In genomic region chr9:37079370-37080164, GRCh38 we compare ENCODE assay signal across 1 cellular context.
TF ChIP-seq lines count a peak whose summit lies in the region.

No MANE protein-coding gene starts in this region.

TF ChIP-seq in HepG2, 621 proteins besides CTCF, POLR2A, EP300 and RAD21 (continued from another document and continues in another):
- TF ChIP-seq ZNF646 (CRISPR knock-in tag; IDR thresholded peaks at IDR 0.05) (0 out of 2 replicates have a peak, but pooled peaks have one; percentile 64), RBM39 (IDR thresholded peaks at IDR 0.05; ENCODE audit: low read depth, low read length, poor library complexity, severe bottlenecking) (peak; percentile 40), SUZ12 (IDR thresholded peaks at IDR 0.05; ENCODE audit: low read depth, low read length) (peak; percentile 51), ZNF331 (CRISPR knock-in tag; IDR thresholded peaks at IDR 0.05) (peak; percentile 97), ZNF484 (CRISPR knock-in tag; IDR thresholded peaks at IDR 0.05; ENCODE audit: borderline replicate concordance, low read depth) (peak; percentile 98), ZNF605 (CRISPR knock-in tag; IDR thresholded peaks at IDR 0.05) (peak; percentile 100), ZFX (CRISPR knock-in tag; IDR thresholded peaks at IDR 0.05; ENCODE audit: low read depth) (peak; percentile 88), PCBP1 (IDR thresholded peaks at IDR 0.05; ENCODE audit: borderline replicate concordance, low read depth, low read length) (no peak), ZNF747 (CRISPR knock-in tag; IDR thresholded peaks at IDR 0.05; ENCODE audit: borderline replicate concordance) (peak; percentile 98; the same call in 1 of the 2 replicates), ZZZ3 (CRISPR knock-in tag; IDR thresholded peaks at IDR 0.05; ENCODE audit: borderline replicate concordance) (peak; percentile 59; the same call in 1 of the 2 replicates), TBL1XR1 (IDR thresholded peaks at IDR 0.05; ENCODE audit: borderline replicate concordance, low read length, partially characterized antibody) (no peak), MIER3 (CRISPR knock-in tag; IDR thresholded peaks at IDR 0.05; ENCODE audit: borderline replicate concordance) (peak; percentile 73; the same call in 1 of the 2 replicates), ZNF382 (CRISPR knock-in tag; IDR thresholded peaks at IDR 0.05; ENCODE audit: borderline replicate concordance) (no peak), ZFP1 (CRISPR knock-in tag; IDR thresholded peaks at IDR 0.05) (no peak; the same call in none of the 2 replicates), DPF2 (CRISPR knock-in tag; IDR thresholded peaks at IDR 0.05; ENCODE audit: borderline replicate concordance, low read depth) (no peak), NBN (conservative IDR thresholded peaks at IDR 0.05) (no peak), ZNF33A (CRISPR knock-in tag; IDR thresholded peaks at IDR 0.05; ENCODE audit: borderline replicate concordance) (no peak), ZNF703 (CRISPR knock-in tag; IDR thresholded peaks at IDR 0.05; ENCODE audit: borderline replicate concordance) (peak; percentile 92), SOX5 (CRISPR knock-in tag; IDR thresholded peaks at IDR 0.05; ENCODE audit: borderline replicate concordance) (peak; percentile 72), ZNF34 (CRISPR knock-in tag; IDR thresholded peaks at IDR 0.05; ENCODE audit: borderline replicate concordance) (no peak), ZNF7 (CRISPR knock-in tag; IDR thresholded peaks at IDR 0.05) (peak; percentile 45; the same call in 1 of the 2 replicates), MYNN (CRISPR knock-in tag; IDR thresholded peaks at IDR 0.05; ENCODE audit: low read depth) (peak; percentile 96), STAT5B (CRISPR knock-in tag; IDR thresholded peaks at IDR 0.05) (peak; percentile 94), NCOA1 (CRISPR knock-in tag; IDR thresholded peaks at IDR 0.05) (no peak), HOXA3 (CRISPR knock-in tag; IDR thresholded peaks at IDR 0.05) (peak; percentile 93), ZNF430 (CRISPR knock-in tag; IDR thresholded peaks at IDR 0.05) (peak; percentile 98), CCAR2 (optimal IDR thresholded peaks at IDR 0.05; ENCODE audit: low read depth, low read length) (no peak), ZNF704 (CRISPR knock-in tag; IDR thresholded peaks at IDR 0.05; ENCODE audit: borderline replicate concordance) (peak; percentile 98), HMGXB3 (CRISPR knock-in tag; IDR thresholded peaks at IDR 0.05; ENCODE audit: borderline replicate concordance) (peak; percentile 94), ZSCAN29 (CRISPR knock-in tag; conservative IDR thresholded peaks at IDR 0.05) (0 out of 2 replicates have a peak, but pooled peaks have one; percentile 50), GATAD1 (CRISPR knock-in tag; IDR thresholded peaks at IDR 0.05) (peak; percentile 67), ZC3H4 (CRISPR knock-in tag; IDR thresholded peaks at IDR 0.05; ENCODE audit: borderline replicate concordance) (no peak; the same call in 1 of the 2 replicates), FOXO1 (CRISPR knock-in tag; IDR thresholded peaks at IDR 0.05) (peak; percentile 82), ARNT2 (CRISPR knock-in tag; IDR thresholded peaks at IDR 0.05; ENCODE audit: low read depth) (peak; percentile 100), ZNF572 (CRISPR knock-in tag; IDR thresholded peaks at IDR 0.05) (no peak), SNAPC4 (CRISPR knock-in tag; IDR thresholded peaks at IDR 0.05) (peak; percentile 96), CC2D1A (CRISPR knock-in tag; IDR thresholded peaks at IDR 0.05) (peak; percentile 97; the same call in 1 of the 2 replicates), ATF6 (CRISPR knock-in tag; conservative IDR thresholded peaks at IDR 0.05) (peak; percentile 87; the same call in 1 of the 2 replicates), GATA4 (IDR thresholded peaks at IDR 0.05; ENCODE audit: borderline replicate concordance, low read depth) (no peak), SETDB1 (CRISPR knock-in tag; IDR thresholded peaks at IDR 0.05; ENCODE audit: borderline replicate concordance) (peak; percentile 95; the same call in 1 of the 2 replicates), GMEB1 (CRISPR knock-in tag; IDR thresholded peaks at IDR 0.05; ENCODE audit: borderline replicate concordance) (peak; percentile 82), PHF8 (CRISPR knock-in tag; IDR thresholded peaks at IDR 0.05) (peak; percentile 87)
